Comparison of ENCODE assay signal across 8 cellular contexts in genomic region chr17:82273327-82274133, GRCh38. TPM values are rescaled to one million over a fixed set of nuclear protein-coding genes. Genes with fewer than 3 reads are reported as not detected.
DNase-seq lines count a peak whose midpoint lies in the region; ATAC-seq and TF ChIP-seq lines count a peak whose summit lies in the region.

TSS of gene CSNK1D (minus strand) at chr17:82273700. CDS start at chr17:82273381, 319 bp downstream.

- H3K4me3 Mint-ChIP-seq in activated CD4-positive, alpha-beta memory T cell treated with anti-CD3 and anti-CD28 coated beads for 36 hours = peak within 1 kb of the TSS; percentile 88

- peaks cover 58% of the 10 kb centered on the region for H3K4me1 ChIP-seq in BLaER1
- peaks cover 0 to 34% (median 17%) of the 10 kb centered on the region in 4 donors for H3K4me1 ChIP-seq in right lobe of liver

- intact Hi-C loops in activated CD4-positive, alpha-beta memory T cell treated with anti-CD3 and anti-CD28 coated beads for 36 hours (cut with micrococcal nuclease) = loop anchor here (1.0 to 2.0 kb wide), 3 partner anchors 19 to 250 kb away; partner anchors contain the start of gene LRRC45
- intact Hi-C loops in dorsolateral prefrontal cortex (cut with DNase I) = loop anchor here in 1 of 2 donors (2.0 kb wide), 2 partner anchors 19 to 33 kb away; no protein-coding TSS in a partner anchor
- intact Hi-C loops in right lobe of liver (cut with DNase I) = no loop called here

- peak within 1 kb of the TSS; percentile 91 for H3K9ac ChIP-seq in BLaER1

- TF ChIP-seq CTCF in dorsolateral prefrontal cortex (IDR thresholded peaks at IDR 0.05 in 54 of 56, conservative IDR thresholded peaks at IDR 0.05 in 2 of 56; ENCODE audit: low read depth in 1 of 56, partially characterized antibody in 56 of 56) (peak in 10 of 56 donors; percentile 13 to 38 (median 22)), right lobe of liver (IDR thresholded peaks at IDR 0.05) (no peak)

- POLR2A ChIA-PET in activated CD4-positive, alpha-beta memory T cell treated with anti-CD3 and anti-CD28 coated beads for 36 hours (lab: Charles Lee) = interaction anchor here (0.8 to 3.7 kb wide), 8 partner anchors 9 to 47 kb away, joined by 3 to 19 read pairs (median 4); no protein-coding TSS in a partner anchor

- no peaks in the 10 kb centered on the region for H3K27me3 Mint-ChIP-seq in activated CD4-positive, alpha-beta memory T cell treated with anti-CD3 and anti-CD28 coated beads for 36 hours

- CTCF ChIA-PET in activated CD4-positive, alpha-beta memory T cell treated with anti-CD3 and anti-CD28 coated beads for 36 hours (lab: Charles Lee) = interaction anchor here (1.2 to 1.3 kb wide), 2 partner anchors 25 to 48 kb away, joined by 5 to 10 read pairs; no protein-coding TSS in a partner anchor

- no peaks in the 10 kb centered on the region for H3K27me3 ChIP-seq in BLaER1
- H3K27me3 ChIP-seq in dorsolateral prefrontal cortex = no peaks in the 10 kb centered on the region
- H3K27me3 ChIP-seq in right lobe of liver = no peaks in the 10 kb centered on the region

- peaks cover 42% of the 10 kb centered on the region for H4K20me1 ChIP-seq in BLaER1

- WGBS in right lobe of liver (ENCODE audit: insufficient coverage, low coverage, low lambda C conversion rate, missing lambda C conversion rate) = 0% methylated on average over 3 of the region's 80 CpGs

- peaks cover 38% of the 10 kb centered on the region for H3K36me3 ChIP-seq in BLaER1
- H3K36me3 ChIP-seq in right lobe of liver = peaks cover 0 to 3% (median 0%) of the 10 kb centered on the region in 4 donors

- H3K4me3 ChIP-seq in BLaER1 (peak within 1 kb of the TSS; percentile 75), dorsolateral prefrontal cortex (peak within 1 kb of the TSS; percentile 71 to 98 (median 93)), right lobe of liver (peak within 1 kb of the TSS; percentile 99)

- H3K27ac Mint-ChIP-seq in activated CD4-positive, alpha-beta memory T cell treated with anti-CD3 and anti-CD28 coated beads for 36 hours = peak within 1 kb of the TSS; percentile 98

- H3K36me3 Mint-ChIP-seq in activated CD4-positive, alpha-beta memory T cell treated with anti-CD3 and anti-CD28 coated beads for 36 hours = peaks cover 29% of the 10 kb centered on the region

- H3K9me3 ChIP-seq in BLaER1 (no peaks in the 10 kb centered on the region), right lobe of liver (no peaks in the 10 kb centered on the region)

- H3K9me3 Mint-ChIP-seq in activated CD4-positive, alpha-beta memory T cell treated with anti-CD3 and anti-CD28 coated beads for 36 hours = no peaks in the 10 kb centered on the region

- H3K4me1 Mint-ChIP-seq in activated CD4-positive, alpha-beta memory T cell treated with anti-CD3 and anti-CD28 coated beads for 36 hours (ENCODE audit: low read depth) = peaks cover 40% of the 10 kb centered on the region

- H3K4me2 ChIP-seq in BLaER1 = peak within 1 kb of the TSS; percentile 96

- peak within 1 kb of the TSS; percentile 98 for H3K27ac ChIP-seq in BLaER1
- H3K27ac ChIP-seq in dorsolateral prefrontal cortex = peak within 1 kb of the TSS; percentile 75 to 100 (median 97)
- peak within 1 kb of the TSS; percentile 95 to 99 (median 98) for H3K27ac ChIP-seq in right lobe of liver

- TF ChIP-seq POLR2A in right lobe of liver (IDR thresholded peaks at IDR 0.05) = peak; percentile 87

- peak; percentile 71 for DNase-seq in NCI-H82 treated with DMSO at 0.1 percent for 48 hours (lab: John Stamatoyannopoulos, UW; ENCODE audit: unreplicated experiment)
- peak; percentile 94 for DNase-seq in activated CD4-positive, alpha-beta memory T cell treated with anti-CD3 and anti-CD28 coated beads for 36 hours
- peak; percentile 80 to 94 (median 90) for DNase-seq in dorsolateral prefrontal cortex
- DNase-seq in right lobe of liver = peak; percentile 93 to 94 (median 93)
- DNase-seq in stimulated activated CD4-positive, alpha-beta T cell treated with anti-CD3 and anti-CD28 coated beads, Interleukin-4, amount 100 ng/mL, for 24 hours = peak; percentile 91

- ATAC-seq in GM19351 (IDR thresholded peaks at IDR 0.05; ENCODE audit: unreplicated experiment) = peak; percentile 83
- peak; percentile 42 for ATAC-seq in HG03565 (IDR thresholded peaks at IDR 0.05; ENCODE audit: unreplicated experiment)
- ATAC-seq in right lobe of liver = peak; percentile 86 to 94 (median 88)

RNA-seq across cellular contexts. Expression of gene CSNK1D, which starts in this region (rescaled TPM):
- total RNA-seq in activated CD4-positive, alpha-beta memory T cell treated with anti-CD3 and anti-CD28 coated beads for 36 hours = 100 to 1,000 TPM; 110 to 111 TPM
- total RNA-seq in dorsolateral prefrontal cortex = 100 to 1,000 TPM in 117 of 120 experiments, 10 to 100 TPM in 3; 96.2 to 160 (median 125) TPM
- 10 to 100 TPM; 32.7 to 73.0 (median 45.9) TPM for total RNA-seq in right lobe of liver

Comparison
In these comparisons a context has a peak if more than half of its experiments do, and no peak if none do; other contexts are left out.
1. Peak in every context shown above with its lines: DNase-seq, ATAC-seq, H3K4me3 ChIP-seq and H3K27ac ChIP-seq.